In genomic region chrX:132837126-132837525, GRCh38 we compare ENCODE assay signal across 17 cellular contexts.
DNase-seq lines count a peak whose midpoint lies in the region; ATAC-seq, FAIRE-seq and TF ChIP-seq lines count a peak whose summit lies in the region.
"Had no signal": no experiment of that assay in that cellular context is flagged by ENCODE, and none has a peak within 500 bp of the region (broad histone marks: within the 10 kb centered on the region; RNA-seq: fewer than 3 reads in every experiment).

No MANE protein-coding gene starts in this region.

- no peak for FAIRE-seq in bronchial epithelial cell (lab: Jason Lieb, UNC)
- FAIRE-seq: D721Med, HTR-8/SVneo had no signal

- ATAC-seq in HG03139 (IDR thresholded peaks at IDR 0.05; ENCODE audit: unreplicated experiment) (no peak), HG03039 (IDR thresholded peaks at IDR 0.05; ENCODE audit: unreplicated experiment) (no peak)
- ATAC-seq: naive thymus-derived CD4-positive, alpha-beta T cell had no signal

- H3K36me3 ChIP-seq in bronchial epithelial cell (ENCODE audit: control insufficient read depth, insufficient read depth, low read length) = no peaks in the 10 kb centered on the region
- H3K36me3 ChIP-seq: tibial artery had no signal

- H3K4me3 ChIP-seq in bronchial epithelial cell (ENCODE audit: low read depth, low read length) = no peak overlapping the region
- H3K4me3 ChIP-seq: smooth muscle cell, tibial artery had no signal

- no peak for TF ChIP-seq CTCF in bronchial epithelial cell (IDR thresholded peaks at IDR 0.05; ENCODE audit: insufficient read depth, low read length, severe bottlenecking)

- DNase-seq in A172 (ENCODE audit: low spot score) (peak; percentile 63), HT1080 (ENCODE audit: low read depth) (peak; percentile 88), bronchial epithelial cell (ENCODE audit: low read depth) (peak; percentile 68), kidney tubule cell (ENCODE audit: low spot score) (peak; percentile 70)
- no peak for DNase-seq in central memory CD4-positive, alpha-beta T cell
- DNase-seq in activated naive CD4-positive, alpha-beta T cell treated with Interleukin-2 at 50 U/mL for 16 hours = no peak
- DNase-seq: activated CD4-positive, CD25-positive, alpha-beta regulatory T cell; amniotic stem cell; naive thymus-derived CD4-positive, alpha-beta T cell; NCI-H146; NCI-H69; tibial artery had no signal

- H3K27me3 ChIP-seq in bronchial epithelial cell (ENCODE audit: control insufficient read depth, insufficient read depth, low read length) = no peaks in the 10 kb centered on the region
- H3K27me3 ChIP-seq: tibial artery had no signal

Comparison
In these comparisons a context has a peak if more than half of its experiments do, and no peak if none do; other contexts are left out.
1. DNase-seq: peak in A172 (single experiment), HT1080 (single experiment), bronchial epithelial cell (single experiment) and kidney tubule cell (single experiment); none in central memory CD4-positive, alpha-beta T cell (single experiment) and activated naive CD4-positive, alpha-beta T cell treated with Interleukin-2 at 50 U/mL for 16 hours (single experiment).